Comparison of ENCODE assay signal across 8 cellular contexts in the genomic region with DNA sequence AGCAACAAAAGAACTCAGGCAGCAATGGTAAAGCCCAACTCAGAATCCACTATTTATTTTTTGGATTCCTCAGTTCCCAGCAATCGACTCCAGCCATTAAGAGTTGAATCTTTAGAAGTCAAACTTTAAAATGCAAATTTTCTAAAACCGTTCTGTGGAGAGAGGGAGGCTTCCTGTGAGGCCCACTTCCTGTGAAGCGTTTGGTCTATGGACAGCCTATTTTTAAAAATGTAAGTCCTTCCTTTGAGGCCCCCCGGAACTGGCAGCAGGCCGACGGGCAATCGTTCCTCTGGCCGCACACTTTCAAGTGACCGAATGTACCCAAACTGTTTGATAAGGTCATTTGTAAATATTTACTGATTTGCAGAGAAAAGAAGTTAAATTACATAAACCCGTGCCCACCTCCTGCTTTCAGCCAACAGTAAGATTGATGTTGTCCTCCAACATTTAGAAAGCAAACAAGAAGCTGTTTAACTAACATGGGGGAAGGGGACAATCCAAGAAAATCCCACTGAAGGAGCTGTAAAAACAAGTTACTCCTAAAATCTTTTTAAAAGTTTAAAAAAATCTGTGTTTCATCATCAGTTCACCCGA.
A peak's percentile ranks its signal among the peaks of the same experiment; 100 is the strongest.
DNase-seq lines count a peak whose midpoint lies in the region; ATAC-seq and TF ChIP-seq lines count a peak whose summit lies in the region.

No MANE protein-coding gene starts in this region.

- peaks cover 39% of the 10 kb centered on the region for H3K36me3 ChIP-seq in DND-41 (ENCODE audit: insufficient read depth, low read length)

- H3K4me1 Mint-ChIP-seq in activated naive CD8-positive, alpha-beta T cell treated with anti-CD3 and anti-CD28 coated beads, Interleukin-2, amount 50 U/mL, for 24 hours: peaks cover 59% of the 10 kb centered on the region

- ATAC-seq in DND-41 (ENCODE audit: insufficient read depth, low read depth) (peak; percentile 92), GM21381 (IDR thresholded peaks at IDR 0.05; ENCODE audit: unreplicated experiment) (peak; percentile 71)
- ATAC-seq in activated naive CD8-positive, alpha-beta T cell treated with anti-CD3 and anti-CD28 coated beads, Interleukin-2, amount 50 U/mL, for 24 hours: peak; percentile 43

- 0 out of 2 replicates have a peak, but pooled peaks cover 6% of the 10 kb centered on the region for H4K20me1 ChIP-seq in DND-41 (ENCODE audit: insufficient read depth, low read length)

- no peaks in the 10 kb centered on the region for H3K27me3 ChIP-seq in DND-41 (ENCODE audit: insufficient read depth, low read length, poor library complexity)

- peaks cover 47% of the 10 kb centered on the region for H3K36me3 Mint-ChIP-seq in activated naive CD8-positive, alpha-beta T cell treated with anti-CD3 and anti-CD28 coated beads, Interleukin-2, amount 50 U/mL, for 24 hours (ENCODE audit: low read depth)

- H3K9ac ChIP-seq in DND-41 (ENCODE audit: low read depth, low read length): peak overlapping the region; percentile 46

- H3K9me3 ChIP-seq in DND-41 (ENCODE audit: insufficient read depth, low read length, severe bottlenecking): no peaks in the 10 kb centered on the region

- peak overlapping the region; percentile 94 for H3K27ac ChIP-seq in DND-41 (ENCODE audit: low read length)

- peak overlapping the region; percentile 45; the same call in 1 of the 2 replicates for H2AFZ ChIP-seq in DND-41 (ENCODE audit: low read depth, low read length)

- DNase-seq in DND-41: peak; percentile 67
- peak; percentile 74 for DNase-seq in KG1 (lab: John Stamatoyannopoulos, UW)
- peak; percentile 25 for DNase-seq in activated naive CD8-positive, alpha-beta T cell treated with anti-CD3 and anti-CD28 coated beads, Interleukin-2, amount 50 U/mL, for 24 hours
- DNase-seq in lung microvascular endothelial cell (ENCODE audit: low read depth in 2 of 2): peak; percentile 26 to 48
- DNase-seq in NCI-H128 (lab: John Stamatoyannopoulos, UW; ENCODE audit: unreplicated experiment): no peak
- DNase-seq in NCI-H1436 treated with DMSO at 0.1 percent for 48 hours (lab: John Stamatoyannopoulos, UW): no peak
- no peak for DNase-seq in amygdala (lab: John Stamatoyannopoulos, UW)

- H3K27me3 Mint-ChIP-seq in activated naive CD8-positive, alpha-beta T cell treated with anti-CD3 and anti-CD28 coated beads, Interleukin-2, amount 50 U/mL, for 24 hours: no peaks in the 10 kb centered on the region

- TF ChIP-seq CTCF in DND-41 (IDR thresholded peaks at IDR 0.05; ENCODE audit: borderline replicate concordance, extremely low read depth, low read length, poor library complexity, severe bottlenecking): no peak

- H3K27ac Mint-ChIP-seq in activated naive CD8-positive, alpha-beta T cell treated with anti-CD3 and anti-CD28 coated beads, Interleukin-2, amount 50 U/mL, for 24 hours: peak overlapping the region; percentile 91

- peaks cover 79% of the 10 kb centered on the region for H3K79me2 ChIP-seq in DND-41 (ENCODE audit: insufficient read depth, low read length)

- peaks cover 32% of the 10 kb centered on the region for H3K4me1 ChIP-seq in DND-41 (ENCODE audit: insufficient read depth, low read length)

- H3K4me3 Mint-ChIP-seq in activated naive CD8-positive, alpha-beta T cell treated with anti-CD3 and anti-CD28 coated beads, Interleukin-2, amount 50 U/mL, for 24 hours: peak overlapping the region; percentile 69

- H3K4me3 ChIP-seq in DND-41 (ENCODE audit: low read depth in 1 of 2, low read length in 2 of 2): peak overlapping the region in 1 of 2 experiments; percentile 16; a peak in 2 of 4 replicates

- peaks cover 2% of the 10 kb centered on the region for H3K9me3 Mint-ChIP-seq in activated naive CD8-positive, alpha-beta T cell treated with anti-CD3 and anti-CD28 coated beads, Interleukin-2, amount 50 U/mL, for 24 hours

- peak overlapping the region; percentile 41 for H3K4me2 ChIP-seq in DND-41 (ENCODE audit: insufficient read depth, low read length)

Comparison
In these comparisons a context has a peak if more than half of its experiments do, and no peak if none do; other contexts are left out.
1. DNase-seq: peak in DND-41 (single experiment), KG1 (single experiment), activated naive CD8-positive, alpha-beta T cell treated with anti-CD3 and anti-CD28 coated beads, Interleukin-2, amount 50 U/mL, for 24 hours (single experiment) and lung microvascular endothelial cell (2 of 2); none in NCI-H128 (single experiment), NCI-H1436 treated with DMSO at 0.1 percent for 48 hours (single experiment) and amygdala (0 of 56).
2. Peak in every context shown above with its lines, with median percentiles within 50 percentile points of each other: ATAC-seq.